10 cellular contexts compared by ENCODE assay signal in the genomic region with DNA sequence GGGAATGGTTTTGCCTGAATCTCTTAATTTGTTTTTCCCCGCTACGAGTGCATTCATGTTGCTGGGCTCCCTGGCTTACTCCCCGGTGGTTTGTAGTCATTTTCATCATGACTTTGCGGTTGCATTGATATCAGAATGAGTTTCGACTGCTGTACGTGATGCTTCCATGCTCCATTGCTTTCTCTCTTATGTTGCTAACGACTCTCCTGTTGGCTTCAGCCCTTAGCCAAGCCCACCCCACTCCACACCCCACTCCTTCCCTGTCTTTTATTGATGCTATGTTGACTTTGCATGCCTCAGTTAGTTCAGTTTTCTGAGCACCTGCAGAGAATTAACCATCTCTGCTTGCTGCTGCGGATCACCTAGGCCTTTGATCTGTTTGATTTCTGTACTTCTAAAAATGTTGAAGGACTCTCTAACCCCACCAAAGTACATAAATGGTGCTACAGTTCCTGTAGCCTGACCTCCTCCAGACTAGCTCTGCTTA.
DNase-seq lines count a peak whose midpoint lies in the region; ATAC-seq and TF ChIP-seq lines count a peak whose summit lies in the region.
"Had no signal": no experiment of that assay in that cellular context is flagged by ENCODE, and none has a peak within 500 bp of the region (broad histone marks: within the 10 kb centered on the region; RNA-seq: fewer than 3 reads in every experiment).

No MANE protein-coding gene starts in this region.

- no peaks in the 10 kb centered on the region for H3K36me3 ChIP-seq in Karpas-422 (ENCODE audit: insufficient read depth, low read length)
- H3K36me3 ChIP-seq: Peyer's patch had no signal

- H4K20me1 ChIP-seq in Karpas-422 (ENCODE audit: insufficient read depth, low read depth, low read length) = no peaks in the 10 kb centered on the region

- 83 to 89% methylated on average over 8 of the region's 8 CpGs for WGBS in lower leg skin, 2 donors

- H3K9me3 ChIP-seq in Karpas-422 (ENCODE audit: low read length) = no peaks in the 10 kb centered on the region
- H3K9me3 ChIP-seq: Peyer's patch had no signal

- H3K4me1 ChIP-seq in Karpas-422 (ENCODE audit: low read length) = peaks cover 70% of the 10 kb centered on the region

- ATAC-seq in GM18502 (IDR thresholded peaks at IDR 0.05; ENCODE audit: poor library complexity, unreplicated experiment) (peak; percentile 92), GM21786 (IDR thresholded peaks at IDR 0.05; ENCODE audit: unreplicated experiment) (peak; percentile 91), left lobe of liver (no peak), SK-N-SH treated with all-trans-retinoic acid at 6 μM for 48 hours (no peak)

- intact Hi-C loops in lower leg skin (cut with DNase I; ENCODE audit: low total_unique reads) = no loop called here

- no peak overlapping the region for H2AFZ ChIP-seq in Karpas-422 (ENCODE audit: low read length)

- peak overlapping the region; percentile 69 for H3K4me2 ChIP-seq in Karpas-422 (ENCODE audit: low read depth, low read length, poor library complexity, severe bottlenecking)

- TF ChIP-seq POLR2A in lower leg skin (IDR thresholded peaks at IDR 0.05) = no peak

- H3K27me3 ChIP-seq in Karpas-422 (ENCODE audit: low read length) = no peaks in the 10 kb centered on the region
- H3K27me3 ChIP-seq: Peyer's patch had no signal

- peak overlapping the region; percentile 79 for H3K9ac ChIP-seq in Karpas-422 (ENCODE audit: low read length)

- H3K9me2 ChIP-seq in Karpas-422 (replicated peaks; ENCODE audit: insufficient read depth, low read length) = no peaks in the 10 kb centered on the region

- no peak for TF ChIP-seq CTCF in lower leg skin (IDR thresholded peaks at IDR 0.05)

- no peaks in the 10 kb centered on the region for H3K79me2 ChIP-seq in Karpas-422 (ENCODE audit: low read length)

- H3K27ac ChIP-seq in Karpas-422 (ENCODE audit: low read length) = peak overlapping the region; percentile 99
- H3K27ac ChIP-seq in caudate nucleus (ENCODE audit: low read depth, low read length) = peak overlapping the region; percentile 16
- H3K27ac ChIP-seq: Peyer's patch had no signal

- H3K4me3 ChIP-seq in Karpas-422 (ENCODE audit: low read length) = peak overlapping the region; percentile 22; the same call in 1 of the 2 replicates
- no peak overlapping the region for H3K4me3 ChIP-seq in lower leg skin (ENCODE audit: low read depth, poor library complexity, severe bottlenecking)
- H3K4me3 ChIP-seq: Peyer's patch had no signal

- peak; percentile 96 for DNase-seq in Karpas-422
- no peak for DNase-seq in caudate nucleus (lab: John Stamatoyannopoulos, UW)
- DNase-seq in lower leg skin (ENCODE audit: low spot score in 2 of 2) = no peak
- no peak for DNase-seq in GDM1 (lab: John Stamatoyannopoulos, UW)
- DNase-seq in left lobe of liver (ENCODE audit: low spot score) = no peak
- DNase-seq: Peyer's patch, retina had no signal

TF ChIP-seq in SK-N-SH treated with all-trans-retinoic acid at 6 μM for 48 hours, 23 proteins besides CTCF, POLR2A, EP300 and RAD21:
- TF ChIP-seq ZFP3 (CRISPR knock-in tag; IDR thresholded peaks at IDR 0.05) = no peak
- no peak for TF ChIP-seq ZFP30 (CRISPR knock-in tag; IDR thresholded peaks at IDR 0.05)
- TF ChIP-seq, protein P1, sequence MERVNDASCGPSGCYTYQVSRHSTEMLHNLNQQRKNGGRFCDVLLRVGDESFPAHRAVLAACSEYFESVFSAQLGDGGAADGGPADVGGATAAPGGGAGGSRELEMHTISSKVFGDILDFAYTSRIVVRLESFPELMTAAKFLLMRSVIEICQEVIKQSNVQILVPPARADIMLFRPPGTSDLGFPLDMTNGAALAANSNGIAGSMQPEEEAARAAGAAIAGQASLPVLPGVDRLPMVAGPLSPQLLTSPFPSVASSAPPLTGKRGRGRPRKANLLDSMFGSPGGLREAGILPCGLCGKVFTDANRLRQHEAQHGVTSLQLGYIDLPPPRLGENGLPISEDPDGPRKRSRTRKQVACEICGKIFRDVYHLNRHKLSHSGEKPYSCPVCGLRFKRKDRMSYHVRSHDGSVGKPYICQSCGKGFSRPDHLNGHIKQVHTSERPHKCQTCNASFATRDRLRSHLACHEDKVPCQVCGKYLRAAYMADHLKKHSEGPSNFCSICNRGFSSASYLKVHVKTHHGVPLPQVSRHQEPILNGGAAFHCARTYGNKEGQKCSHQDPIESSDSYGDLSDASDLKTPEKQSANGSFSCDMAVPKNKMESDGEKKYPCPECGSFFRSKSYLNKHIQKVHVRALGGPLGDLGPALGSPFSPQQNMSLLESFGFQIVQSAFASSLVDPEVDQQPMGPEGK (CRISPR knock-in tag; IDR thresholded peaks at IDR 0.05; ENCODE audit: borderline replicate concordance) = no peak
- no peak for TF ChIP-seq OSR1 (CRISPR knock-in tag; IDR thresholded peaks at IDR 0.05)
- TF ChIP-seq GLIS3 (CRISPR knock-in tag; IDR thresholded peaks at IDR 0.05) = no peak
- TF ChIP-seq ZNF8 (CRISPR knock-in tag; IDR thresholded peaks at IDR 0.05) = no peak
- no peak for TF ChIP-seq ZNF70 (CRISPR knock-in tag; IDR thresholded peaks at IDR 0.05)
- TF ChIP-seq ESRRG (CRISPR knock-in tag; IDR thresholded peaks at IDR 0.05) = no peak
- no peak for TF ChIP-seq ARNTL (CRISPR knock-in tag; IDR thresholded peaks at IDR 0.05; ENCODE audit: borderline replicate concordance, low read depth)
- TF ChIP-seq CSDC2 (CRISPR knock-in tag; IDR thresholded peaks at IDR 0.05) = no peak

Comparison
In these comparisons a context has a peak if more than half of its experiments do, and no peak if none do; other contexts are left out.
1. ATAC-seq: peak in GM18502 (single experiment) and GM21786 (single experiment); none in left lobe of liver (single experiment) and SK-N-SH treated with all-trans-retinoic acid at 6 μM for 48 hours (single experiment).